In genomic region chr16:74667215-74667765, GRCh38 we compare ENCODE assay signal across 8 cellular contexts. TPM values are rescaled to one million over a fixed set of nuclear protein-coding genes. Genes with fewer than 3 reads are reported as not detected.
DNase-seq lines count a peak whose midpoint lies in the region; TF ChIP-seq lines count a peak whose summit lies in the region.

No MANE protein-coding gene starts in this region.

- H3K4me1 ChIP-seq in SJCRH30 (no peaks in the 10 kb centered on the region), mammary epithelial cell (ENCODE audit: insufficient read depth, low read length) (peaks cover 6% of the 10 kb centered on the region)

- in situ Hi-C loops in mammary epithelial cell (cut with MboI; ENCODE audit: low sequenced_read_pairs in 2 of 2) = no loop called here

- peak overlapping the region; percentile 93 for H3K4me2 ChIP-seq in mammary epithelial cell (ENCODE audit: insufficient read depth, low read depth, low read length)

- H3K36me3 ChIP-seq in SJCRH30 (peaks cover 23% of the 10 kb centered on the region), mammary epithelial cell (ENCODE audit: insufficient read depth, low read length) (peaks cover 3% of the 10 kb centered on the region), kidney epithelial cell (ENCODE audit: control insufficient read depth, insufficient read depth, low read length) (no peaks in the 10 kb centered on the region)

- peak overlapping the region; percentile 83 for H2AFZ ChIP-seq in mammary epithelial cell (ENCODE audit: low read depth, low read length)

- CTCF ChIA-PET in mammary epithelial cell (lab: Charles Lee; ENCODE audit: low non-redundant PET) = no interaction called here

- dilution Hi-C loops in mammary epithelial cell (cut with HindIII; ENCODE audit: low sequenced_read_pairs) = no loop called here

- H3K79me2 ChIP-seq in mammary epithelial cell (ENCODE audit: insufficient read depth, low read length) = peaks cover 43% of the 10 kb centered on the region

- DNase-seq in SJCRH30 (no peak), mammary epithelial cell (peak; percentile 19), kidney epithelial cell (ENCODE audit: low read depth) (no peak), NCI-H187 treated with DMSO at 0.1 percent for 48 hours (lab: John Stamatoyannopoulos, UW) (no peak), DMS114 treated with DMSO at 0.1 percent for 48 hours (lab: John Stamatoyannopoulos, UW; ENCODE audit: unreplicated experiment) (no peak)
- peak; percentile 7 to 15 for DNase-seq in stimulated activated CD4-positive, alpha-beta T cell treated with anti-CD3 and anti-CD28 coated beads, Interleukin-15, amount 100 ng/mL, for 48 hours (ENCODE audit: low read depth in 2 of 2)

- H3K4me3 ChIP-seq in GM12875 (ENCODE audit: low read depth, low read length) (peak overlapping the region; percentile 44), SJCRH30 (peak overlapping the region; percentile 93), mammary epithelial cell (replicated peaks in 1 of 3; ENCODE audit: insufficient read depth in 1 of 3, low read depth in 2 of 3, low read length in 3 of 3) (peak overlapping the region; percentile 53 to 91 (median 63)), kidney epithelial cell (ENCODE audit: low read depth, low read length) (peak overlapping the region; percentile 60)

- peak overlapping the region; percentile 80 for H3K27ac ChIP-seq in 22Rv1
- peak overlapping the region; percentile 94 for H3K27ac ChIP-seq in SJCRH30
- H3K27ac ChIP-seq in mammary epithelial cell (ENCODE audit: insufficient read depth, low read depth, low read length) = peak overlapping the region; percentile 93

- no peak for TF ChIP-seq CTCF in 22Rv1 (IDR thresholded peaks at IDR 0.05)
- TF ChIP-seq CTCF in GM12875 (IDR thresholded peaks at IDR 0.05; ENCODE audit: borderline replicate concordance, insufficient read depth, low read depth, low read length) = no peak
- TF ChIP-seq CTCF in mammary epithelial cell (conservative IDR thresholded peaks at IDR 0.05 in 1 of 2, IDR thresholded peaks at IDR 0.05 in 1 of 2; ENCODE audit: extremely low read depth in 1 of 2, insufficient read depth in 1 of 2, low read depth in 1 of 2, low read length in 2 of 2) = no peak
- no peak for TF ChIP-seq CTCF in kidney epithelial cell (IDR thresholded peaks at IDR 0.05; ENCODE audit: insufficient read depth, low read length, poor library complexity, severe bottlenecking)

- H3K9ac ChIP-seq in mammary epithelial cell (ENCODE audit: insufficient read depth, low read length) = peak overlapping the region; percentile 63

- H4K20me1 ChIP-seq in mammary epithelial cell (ENCODE audit: insufficient read depth, low read length) = peaks cover 2% of the 10 kb centered on the region

- H3K27me3 ChIP-seq in SJCRH30 (no peaks in the 10 kb centered on the region), mammary epithelial cell (ENCODE audit: insufficient read depth, low read length) (no peaks in the 10 kb centered on the region), kidney epithelial cell (ENCODE audit: control insufficient read depth, insufficient read depth, low read length) (no peaks in the 10 kb centered on the region)

- WGBS in mammary epithelial cell (ENCODE audit: low coverage, missing lambda C conversion rate) = 8% methylated on average over 22 of the region's 24 CpGs

- intact Hi-C loops in mammary epithelial cell (cut with micrococcal nuclease) = loop anchor here (2.0 kb wide), 1 partner anchor 30 kb away; no protein-coding TSS in a partner anchor

- H3K9me3 ChIP-seq in SJCRH30 (replicated peaks) = 0 out of 2 replicates have a peak, but pooled peaks cover 3% of the 10 kb centered on the region
- H3K9me3 ChIP-seq in mammary epithelial cell (replicated peaks; ENCODE audit: insufficient read depth, low read length) = no peaks in the 10 kb centered on the region

- TSS peak; percentile 83 for BruUV-seq in mammary epithelial cell (replicated peaks; lab: Mats Ljungman, UMichigan)

RNA-seq across cellular contexts. Expression of gene RFWD3, which starts 0.6 kb away (rescaled TPM):
- 40.9 and 42.2 TPM in 2 replicates for total RNA-seq in SJCRH30 (2014; rRNA removed; shearing (Covaris generic))
- total RNA-seq in mammary epithelial cell = 10 to 100 TPM; 33.2 to 59.3 TPM
- 39.5 TPM for polyA plus RNA-seq in mammary epithelial cell
- polyA minus RNA-seq in mammary epithelial cell = 234 TPM
- total RNA-seq in kidney epithelial cell = 25.9 and 35.4 TPM in 2 replicates

RNA-seq across cellular contexts. Expression of gene MLKL, which starts 33.4 kb away (rescaled TPM):
- not detected in 2 replicates for total RNA-seq in SJCRH30 (2014; rRNA removed; shearing (Covaris generic))
- total RNA-seq in mammary epithelial cell = 10 to 100 TPM in 1 of 2 donors, 1 to 10 TPM in 1; 3.3 to 16.6 TPM
- polyA plus RNA-seq in mammary epithelial cell = 11.7 TPM
- 16.9 TPM for polyA minus RNA-seq in mammary epithelial cell
- 11.5 and 12.0 TPM in 2 replicates for total RNA-seq in kidney epithelial cell

Comparison
In these comparisons a context has a peak if more than half of its experiments do, and no peak if none do; other contexts are left out.
1. DNase-seq: peak in mammary epithelial cell (single experiment) and stimulated activated CD4-positive, alpha-beta T cell treated with anti-CD3 and anti-CD28 coated beads, Interleukin-15, amount 100 ng/mL, for 48 hours (2 of 2); none in SJCRH30 (0 of 2), kidney epithelial cell (single experiment), NCI-H187 treated with DMSO at 0.1 percent for 48 hours (single experiment) and DMS114 treated with DMSO at 0.1 percent for 48 hours (single experiment).
2. Peak in every context shown above with its lines, with median percentiles within 50 percentile points of each other: H3K27ac ChIP-seq and H3K4me3 ChIP-seq.